Comparison of ENCODE assay signal across 7 cellular contexts in the genomic region with DNA sequence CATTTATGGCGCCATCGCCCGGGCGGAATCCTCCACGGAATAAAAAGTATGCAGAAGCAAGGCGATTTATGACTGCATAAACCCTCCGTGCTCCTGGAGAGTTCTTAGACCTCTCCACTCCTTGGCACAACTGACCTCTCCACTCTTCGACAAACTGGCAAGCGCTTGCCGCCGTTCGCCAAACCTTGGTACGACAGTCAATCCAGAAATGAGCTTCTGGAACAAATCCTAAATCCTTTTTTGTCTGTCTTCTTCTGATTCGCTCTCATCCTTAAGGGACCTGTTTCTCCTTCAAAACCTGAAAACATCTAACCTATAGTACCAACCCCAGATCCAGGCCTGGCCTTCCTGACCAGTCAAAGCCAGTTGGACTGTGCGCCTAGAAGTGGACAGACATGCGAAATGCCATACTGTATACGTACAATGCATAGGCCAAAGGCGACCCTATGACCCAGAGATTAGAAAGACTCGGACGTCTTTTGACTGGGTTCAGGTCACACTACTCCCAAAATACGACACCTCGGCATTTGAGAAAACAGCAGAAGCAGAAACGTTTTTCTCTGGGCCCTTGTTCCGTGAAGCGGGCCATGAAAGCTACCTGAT. TPM values are rescaled to one million over a fixed set of nuclear protein-coding genes. Genes with fewer than 3 reads are reported as not detected.
DNase-seq lines count a peak whose midpoint lies in the region; ATAC-seq and TF ChIP-seq lines count a peak whose summit lies in the region.

No MANE protein-coding gene starts in this region.

- H3K27me3 ChIP-seq in H7 (ENCODE audit: control insufficient read depth, insufficient read depth, low read length): peaks cover 8% of the 10 kb centered on the region
- no peaks in the 10 kb centered on the region for H3K27me3 ChIP-seq in right atrium auricular region

- H3K36me3 Mint-ChIP-seq in stimulated activated effector memory CD8-positive, alpha-beta T cell treated with anti-CD3 and anti-CD28 coated beads, Interleukin-12 subunit alpha, Interleukin-12 subunit beta, amount 100 ng/mL, for 72 hours: peaks cover 36% of the 10 kb centered on the region

- H3K27ac ChIP-seq in VCaP: peak overlapping the region; percentile 90
- H3K27ac ChIP-seq in right atrium auricular region: peak overlapping the region in 1 of 2 donors; percentile 72

- no peak for ATAC-seq in stimulated activated effector memory CD8-positive, alpha-beta T cell treated with anti-CD3 and anti-CD28 coated beads, Interleukin-12 subunit alpha, Interleukin-12 subunit beta, amount 100 ng/mL, for 72 hours
- no peak for ATAC-seq in GM19463 (IDR thresholded peaks at IDR 0.05; ENCODE audit: unreplicated experiment)

- peak; percentile 81 for TF ChIP-seq CTCF in VCaP (conservative IDR thresholded peaks at IDR 0.05)
- TF ChIP-seq CTCF in right atrium auricular region (IDR thresholded peaks at IDR 0.05): peak in 1 of 2 donors; percentile 9

- H3K9me3 ChIP-seq in right atrium auricular region: peaks cover 0 to 8% of the 10 kb centered on the region in 2 donors

- H3K4me3 ChIP-seq in H7 (ENCODE audit: insufficient read depth, low read depth, low read length) (peak overlapping the region; percentile 64), right atrium auricular region (peak overlapping the region; percentile 66 to 68)

- H3K4me3 Mint-ChIP-seq in stimulated activated effector memory CD8-positive, alpha-beta T cell treated with anti-CD3 and anti-CD28 coated beads, Interleukin-12 subunit alpha, Interleukin-12 subunit beta, amount 100 ng/mL, for 72 hours: peak overlapping the region; percentile 90

- H3K4me1 Mint-ChIP-seq in stimulated activated effector memory CD8-positive, alpha-beta T cell treated with anti-CD3 and anti-CD28 coated beads, Interleukin-12 subunit alpha, Interleukin-12 subunit beta, amount 100 ng/mL, for 72 hours: peaks cover 37% of the 10 kb centered on the region

- H3K4me1 ChIP-seq in right atrium auricular region: peaks cover 0 to 6% of the 10 kb centered on the region in 2 donors

- H3K9me3 Mint-ChIP-seq in stimulated activated effector memory CD8-positive, alpha-beta T cell treated with anti-CD3 and anti-CD28 coated beads, Interleukin-12 subunit alpha, Interleukin-12 subunit beta, amount 100 ng/mL, for 72 hours: peaks cover 6% of the 10 kb centered on the region

- DNase-seq in H7: no peak
- no peak for DNase-seq in right atrium auricular region (ENCODE audit: low spot score)
- DNase-seq in stimulated activated effector memory CD8-positive, alpha-beta T cell treated with anti-CD3 and anti-CD28 coated beads, Interleukin-12 subunit alpha, Interleukin-12 subunit beta, amount 100 ng/mL, for 72 hours (ENCODE audit: low spot score in 2 of 2): no peak
- DNase-seq in putamen (ENCODE audit: low spot score): no peak
- no peak for DNase-seq in SKM-1 (lab: John Stamatoyannopoulos, UW; ENCODE audit: unreplicated experiment)

- H3K27ac Mint-ChIP-seq in stimulated activated effector memory CD8-positive, alpha-beta T cell treated with anti-CD3 and anti-CD28 coated beads, Interleukin-12 subunit alpha, Interleukin-12 subunit beta, amount 100 ng/mL, for 72 hours: peak overlapping the region; percentile 100

- H3K36me3 ChIP-seq in H7 (replicated peaks; ENCODE audit: control insufficient read depth, insufficient read depth, low read length) (no peaks in the 10 kb centered on the region), right atrium auricular region (no peaks in the 10 kb centered on the region)

RNA-seq across cellular contexts. Expression of a gene that starts 59.4 kb away (rescaled TPM):
- 98.8 and 100 TPM in 2 replicates for total RNA-seq in H7 (2014; rRNA removed; shearing (Covaris generic))
- total RNA-seq in right atrium auricular region: 10 to 100 TPM; 22.3 to 28.5 TPM
